ENCODE assay signal across 31 cellular contexts in genomic region chr3:28279770-28280169, GRCh38.
DNase-seq lines count a peak whose midpoint lies in the region; ATAC-seq, FAIRE-seq and TF ChIP-seq lines count a peak whose summit lies in the region.
"Had no signal": no experiment of that assay in that cellular context is flagged by ENCODE, and none has a peak within 500 bp of the region (broad histone marks: within the 10 kb centered on the region; RNA-seq: fewer than 3 reads in every experiment).

No MANE protein-coding gene starts in this region.

- H3K4me3 Mint-ChIP-seq in central memory CD8-positive, alpha-beta T cell = no peak overlapping the region
- H3K4me3 Mint-ChIP-seq: activated CD4-positive, alpha-beta memory T cell treated with anti-CD3 and anti-CD28 coated beads, Interleukin-2, amount 10 ng/mL, durations not matched to agents 7 days and 5 days; activated naive CD4-positive, alpha-beta T cell treated with anti-CD3 and anti-CD28 coated beads for 36 hours; activated T-helper 1 cell treated with anti-CD3 and anti-CD28 coated beads, Interleukin-12 subunit alpha, Interleukin-12 subunit beta, Interleukin-2, Interleukin-4 antibody, amounts not matched to agents 30 ng/mL and 10 ng/mL and 1 ng/mL, durations not matched to agents 14 hours and 24 hours and 36 hours; brain; GM23338; natural killer cell treated with Interleukin-12 subunit alpha and Interleukin-12 subunit beta and Interleukin-15 and Interleukin-18, amount 100 ng/mL, for 72 hours had no signal

- H3K4me3 ChIP-seq in coronary artery = no peak overlapping the region
- H3K4me3 ChIP-seq: GM23338, prostate gland, right lobe of liver, tibial nerve had no signal

- no peaks in the 10 kb centered on the region for H3K27me3 Mint-ChIP-seq in central memory CD8-positive, alpha-beta T cell
- H3K27me3 Mint-ChIP-seq: activated CD4-positive, alpha-beta memory T cell treated with anti-CD3 and anti-CD28 coated beads, Interleukin-2, amount 10 ng/mL, durations not matched to agents 7 days and 5 days; natural killer cell treated with Interleukin-12 subunit alpha and Interleukin-12 subunit beta and Interleukin-15 and Interleukin-18, amount 100 ng/mL, for 72 hours had no signal

- peak; percentile 62 for ATAC-seq in GM21360 (IDR thresholded peaks at IDR 0.05; ENCODE audit: unreplicated experiment)
- peak; percentile 42 for ATAC-seq in HG03159 (IDR thresholded peaks at IDR 0.05; ENCODE audit: unreplicated experiment)
- ATAC-seq in central memory CD8-positive, alpha-beta T cell (replicated peaks; ENCODE audit: extremely low read depth, poor library complexity, severe bottlenecking) = no peak
- ATAC-seq in GM18498 (IDR thresholded peaks at IDR 0.05; ENCODE audit: unreplicated experiment) = no peak
- ATAC-seq: GM23338; natural killer cell treated with Interleukin-12 subunit alpha and Interleukin-12 subunit beta and Interleukin-15 and Interleukin-18, amount 100 ng/mL, for 72 hours; Panc1 had no signal

- peaks cover 56% of the 10 kb centered on the region for H3K4me1 Mint-ChIP-seq in central memory CD8-positive, alpha-beta T cell
- H3K4me1 Mint-ChIP-seq: brain had no signal

- H3K27ac ChIP-seq in coronary artery = no peak overlapping the region
- H3K27ac ChIP-seq: C4-2B, prostate gland, right lobe of liver, tibial nerve had no signal

- peaks cover 14% of the 10 kb centered on the region for H3K36me3 Mint-ChIP-seq in central memory CD8-positive, alpha-beta T cell (ENCODE audit: insufficient read depth)

- DNase-seq in central memory CD8-positive, alpha-beta T cell (ENCODE audit: low spot score in 2 of 2) = no peak
- no peak for DNase-seq in activated CD8-positive, alpha-beta memory T cell treated with anti-CD3 and anti-CD28 coated beads, Interleukin-2, amount 50 U/mL, for 4 hours
- DNase-seq in coronary artery (ENCODE audit: low spot score) = no peak
- DNase-seq: activated CD4-positive, alpha-beta memory T cell treated with anti-CD3 and anti-CD28 coated beads, Interleukin-2, amount 10 ng/mL, durations not matched to agents 7 days and 5 days; activated CD8-positive, alpha-beta memory T cell treated with anti-CD3 and anti-CD28 coated beads, Interleukin-2, amount 50 U/mL, for 48 hours; activated naive CD4-positive, alpha-beta T cell treated with anti-CD3 and anti-CD28 coated beads for 36 hours; Caco-2; DMS79 treated with DMSO at 0.1 percent for 48 hours; GDM1; glutamatergic neuron; Kasumi-1; mammary epithelial cell; NCI-H1694; NCI-H524 treated with DMSO at 0.1 percent for 48 hours; occipital lobe; right lobe of liver; SHP77 treated with DMSO at 0.1 percent for 48 hours; stimulated activated CD4-positive, alpha-beta T cell treated with anti-CD3 and anti-CD28 coated beads, Interleukin-4, amount 100 ng/mL, for 4 hours had no signal

- TF ChIP-seq CTCF in coronary artery (IDR thresholded peaks at IDR 0.05) = no peak

- peak; percentile 91 for FAIRE-seq in islet of Langerhans (lab: Jason Lieb, UNC)
- FAIRE-seq: endothelial cell of umbilical vein had no signal

- peak overlapping the region; percentile 71 for H3K27ac Mint-ChIP-seq in central memory CD8-positive, alpha-beta T cell (ENCODE audit: low read depth)
- H3K27ac Mint-ChIP-seq: activated CD4-positive, alpha-beta memory T cell treated with anti-CD3 and anti-CD28 coated beads, Interleukin-2, amount 10 ng/mL, durations not matched to agents 7 days and 5 days; activated naive CD4-positive, alpha-beta T cell treated with anti-CD3 and anti-CD28 coated beads for 36 hours; activated T-helper 1 cell treated with anti-CD3 and anti-CD28 coated beads, Interleukin-12 subunit alpha, Interleukin-12 subunit beta, Interleukin-2, Interleukin-4 antibody, amounts not matched to agents 30 ng/mL and 10 ng/mL and 1 ng/mL, durations not matched to agents 14 hours and 24 hours and 36 hours; brain; GM23338; natural killer cell treated with Interleukin-12 subunit alpha and Interleukin-12 subunit beta and Interleukin-15 and Interleukin-18, amount 100 ng/mL, for 72 hours had no signal

- no peaks in the 10 kb centered on the region for H3K9me3 Mint-ChIP-seq in central memory CD8-positive, alpha-beta T cell
- H3K9me3 Mint-ChIP-seq: activated naive CD4-positive, alpha-beta T cell treated with anti-CD3 and anti-CD28 coated beads for 36 hours; GM23338 had no signal

Comparison
In these comparisons a context has a peak if more than half of its experiments do, and no peak if none do; other contexts are left out.
1. ATAC-seq: peak in GM21360 (single experiment) and HG03159 (single experiment); none in central memory CD8-positive, alpha-beta T cell (single experiment) and GM18498 (single experiment).